In the genomic region with DNA sequence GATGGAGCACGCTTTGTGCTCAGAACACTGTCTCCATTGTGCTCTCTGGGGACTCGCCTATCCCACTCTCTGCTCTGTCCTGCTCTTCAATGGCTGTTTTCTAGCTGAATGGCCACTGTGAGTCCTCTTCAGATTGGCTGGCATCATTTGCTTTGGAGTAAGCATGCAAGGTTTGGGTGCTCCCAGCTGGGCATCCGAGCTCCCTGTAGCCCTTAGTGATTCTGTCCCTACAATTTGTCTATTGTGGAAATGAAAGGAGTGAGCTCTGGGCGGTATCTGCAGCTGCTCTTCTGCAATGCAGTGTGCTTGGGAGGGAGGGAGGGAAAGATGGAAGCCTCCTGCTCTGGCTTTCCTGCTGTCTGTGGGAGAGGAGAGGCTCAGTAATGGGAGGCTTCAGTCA, we compare ENCODE assay signal across 16 cellular contexts.
A peak's percentile ranks its signal among the peaks of the same experiment; 100 is the strongest.
DNase-seq lines count a peak whose midpoint lies in the region; TF ChIP-seq lines count a peak whose summit lies in the region.
"Had no signal": no experiment of that assay in that cellular context is flagged by ENCODE, and none has a peak within 500 bp of the region (broad histone marks: within the 10 kb centered on the region; RNA-seq: fewer than 3 reads in every experiment).

No MANE protein-coding gene starts in this region.

- in situ Hi-C loops in G401 (cut with HindIII; ENCODE audit: low sequenced_read_pairs), result no loop called here

- DNase-seq in G401 (ENCODE audit: low spot score) (peak; percentile 12), posterior cingulate gyrus (peak in 8 of 10 donors; percentile 48 to 96 (median 68)), AG08396 (ENCODE audit: low spot score) (no peak), DMS153 (lab: John Stamatoyannopoulos, UW) (no peak), CD1c-positive myeloid dendritic cell (ENCODE audit: extremely low spot score) (no peak)
- no peak for DNase-seq in stimulated activated CD4-positive, alpha-beta T cell treated with anti-CD3 and anti-CD28 coated beads, Interleukin-4, amount 100 ng/mL, for 24 hours
- DNase-seq: AML-193; Calu3; CD4-positive, alpha-beta memory T cell; NCI-H1048; NCI-H1694; Peyer's patch had no signal

- peak overlapping the region in 3 of 5 experiments; percentile 66 to 90 (median 70) for H3K27ac Mint-ChIP-seq in brain
- H3K27ac Mint-ChIP-seq: CD4-positive, alpha-beta memory T cell had no signal

- H3K4me3 Mint-ChIP-seq in brain, result no peak overlapping the region
- H3K4me3 Mint-ChIP-seq: CD4-positive, alpha-beta memory T cell had no signal

- peaks cover 0 to 3% (median 0%) of the 10 kb centered on the region in 5 experiments for H3K9me3 Mint-ChIP-seq in brain
- H3K9me3 Mint-ChIP-seq: CD4-positive, alpha-beta memory T cell had no signal

- H3K27me3 Mint-ChIP-seq in brain, result no peaks in the 10 kb centered on the region

- intact Hi-C loops in posterior cingulate gyrus (cut with DNase I), result no loop called here

- H3K4me1 Mint-ChIP-seq in brain, result peaks cover 31% of the 10 kb centered on the region
- H3K4me1 Mint-ChIP-seq: CD4-positive, alpha-beta memory T cell had no signal

- H3K27me3 ChIP-seq in layer of hippocampus (ENCODE audit: control insufficient read depth, insufficient read depth, low read length), result no peaks in the 10 kb centered on the region
- H3K27me3 ChIP-seq: Peyer's patch had no signal

- no peak for TF ChIP-seq CTCF in brain (conservative IDR thresholded peaks at IDR 0.05)

- peak overlapping the region; percentile 9 for H3K27ac ChIP-seq in layer of hippocampus (ENCODE audit: low read depth, low read length)
- H3K27ac ChIP-seq: A549, Peyer's patch, SK-N-MC had no signal

- H3K36me3 Mint-ChIP-seq in brain, result peaks cover 14% of the 10 kb centered on the region
- H3K36me3 Mint-ChIP-seq: CD4-positive, alpha-beta memory T cell had no signal

Comparison
In these comparisons a context has a peak if more than half of its experiments do, and no peak if none do; other contexts are left out.
1. DNase-seq: peak in G401 (single experiment) and posterior cingulate gyrus (8 of 10); none in AG08396 (single experiment), DMS153 (single experiment), CD1c-positive myeloid dendritic cell (single experiment) and stimulated activated CD4-positive, alpha-beta T cell treated with anti-CD3 and anti-CD28 coated beads, Interleukin-4, amount 100 ng/mL, for 24 hours (single experiment).